In genomic region chr10:129621694-129622093, GRCh38 we compare ENCODE assay signal across 19 cellular contexts.
DNase-seq lines count a peak whose midpoint lies in the region; ATAC-seq and TF ChIP-seq lines count a peak whose summit lies in the region.
"Had no signal": no experiment of that assay in that cellular context is flagged by ENCODE, and none has a peak within 500 bp of the region (broad histone marks: within the 10 kb centered on the region; RNA-seq: fewer than 3 reads in every experiment).

No MANE protein-coding gene starts in this region.

- in situ Hi-C loops in mammary epithelial cell (cut with MboI; ENCODE audit: low sequenced_read_pairs in 2 of 2), result no loop called here

- H3K4me1 Mint-ChIP-seq in MCF 10A (ENCODE audit: insufficient read depth, unreplicated experiment), result peaks cover 9% of the 10 kb centered on the region

- DNase-seq in mammary epithelial cell (peak; percentile 17), MCF 10A (ENCODE audit: unreplicated experiment) (no peak), RWPE2 (ENCODE audit: low spot score) (no peak), fibroblast of mammary gland (ENCODE audit: low read depth) (peak; percentile 34), omental fat pad (ENCODE audit: low spot score) (no peak), SIG-M5 (lab: John Stamatoyannopoulos, UW) (no peak)
- no peak for DNase-seq in activated CD4-positive, alpha-beta T cell treated with anti-CD3 and anti-CD28 coated beads, Interleukin-2, amount 50 U/mL, for 4 hours
- DNase-seq: 8988T, C1 segment of cervical spinal cord, HFFc6, KG1, MM.1S, NCI-H1092 treated with DMSO at 0.1 percent for 48 hours, NCI-H1694 treated with DMSO at 0.1 percent for 48 hours, NCI-H2107, NCI-H2227 treated with DMSO at 0.1 percent for 48 hours, NCI-H524 treated with DMSO at 0.1 percent for 48 hours, SJCRH30 had no signal

- no peak overlapping the region for H2AFZ ChIP-seq in mammary epithelial cell (ENCODE audit: low read depth, low read length)

- H4K20me1 ChIP-seq in mammary epithelial cell (ENCODE audit: insufficient read depth, low read length), result no peaks in the 10 kb centered on the region

- H3K36me3 ChIP-seq in mammary epithelial cell (ENCODE audit: insufficient read depth, low read length) (no peaks in the 10 kb centered on the region), RWPE2 (ENCODE audit: low read depth) (no peaks in the 10 kb centered on the region)
- H3K36me3 ChIP-seq: SJCRH30 had no signal

- 46% methylated on average over 2 of the region's 2 CpGs for WGBS in mammary epithelial cell (ENCODE audit: low coverage, missing lambda C conversion rate)

- no peak overlapping the region for H3K27ac Mint-ChIP-seq in MCF 10A (ENCODE audit: low read depth, unreplicated experiment)
- H3K27ac Mint-ChIP-seq: HFFc6 had no signal

- H3K4me3 ChIP-seq in mammary epithelial cell (replicated peaks in 1 of 3; ENCODE audit: insufficient read depth in 1 of 3, low read depth in 2 of 3, low read length in 3 of 3), result no peak overlapping the region
- H3K4me3 ChIP-seq in RWPE2 (ENCODE audit: severe bottlenecking), result no peak overlapping the region
- no peak overlapping the region for H3K4me3 ChIP-seq in fibroblast of mammary gland (ENCODE audit: control insufficient read depth, low read depth, low read length)
- H3K4me3 ChIP-seq: SJCRH30 had no signal

- H3K27me3 ChIP-seq in mammary epithelial cell (ENCODE audit: insufficient read depth, low read length) (no peaks in the 10 kb centered on the region), RWPE2 (ENCODE audit: insufficient read depth, poor library complexity, severe bottlenecking) (no peaks in the 10 kb centered on the region)
- H3K27me3 ChIP-seq: SJCRH30 had no signal

- BruUV-seq in mammary epithelial cell (replicated peaks; lab: Mats Ljungman, UMichigan) (no TSS peak), MCF 10A (replicated peaks; lab: Mats Ljungman, UMichigan) (no TSS peak)

- no peaks in the 10 kb centered on the region for H3K79me2 ChIP-seq in mammary epithelial cell (ENCODE audit: insufficient read depth, low read length)

- peak; percentile 85 for ATAC-seq in RWPE2 (ENCODE audit: low read depth)
- no peak for ATAC-seq in omental fat pad (ENCODE audit: low FRiP score)
- no peak for ATAC-seq in HG02981 (IDR thresholded peaks at IDR 0.05; ENCODE audit: unreplicated experiment)

- no peaks in the 10 kb centered on the region for H3K27me3 Mint-ChIP-seq in MCF 10A (ENCODE audit: insufficient read depth, unreplicated experiment)

- intact Hi-C loops in mammary epithelial cell (cut with micrococcal nuclease) (no loop called here), MCF 10A (cut with micrococcal nuclease) (no loop called here)

- H3K4me2 ChIP-seq in mammary epithelial cell (ENCODE audit: insufficient read depth, low read depth, low read length), result no peak overlapping the region

- TF ChIP-seq CTCF in mammary epithelial cell (conservative IDR thresholded peaks at IDR 0.05 in 1 of 2, IDR thresholded peaks at IDR 0.05 in 1 of 2; ENCODE audit: extremely low read depth in 1 of 2, insufficient read depth in 1 of 2, low read depth in 1 of 2, low read length in 2 of 2) (no peak), MCF 10A (IDR thresholded peaks at IDR 0.05; ENCODE audit: unreplicated experiment) (no peak), RWPE2 (IDR thresholded peaks at IDR 0.05; ENCODE audit: poor library complexity, severe bottlenecking) (no peak), fibroblast of mammary gland (conservative IDR thresholded peaks at IDR 0.05; ENCODE audit: control insufficient read depth, insufficient read depth, low read depth, low read length) (no peak), omental fat pad (IDR thresholded peaks at IDR 0.05) (no peak)

- dilution Hi-C loops in mammary epithelial cell (cut with HindIII; ENCODE audit: low sequenced_read_pairs), result no loop called here

- CTCF ChIA-PET in mammary epithelial cell (lab: Charles Lee; ENCODE audit: low non-redundant PET) (no interaction called here), MCF 10A (lab: Yijun Ruan, JAX) (no interaction called here)

- H3K4me1 ChIP-seq in mammary epithelial cell (ENCODE audit: insufficient read depth, low read length), result no peaks in the 10 kb centered on the region
- H3K4me1 ChIP-seq in RWPE2 (ENCODE audit: insufficient read depth, poor library complexity, severe bottlenecking), result peaks cover 7% of the 10 kb centered on the region
- H3K4me1 ChIP-seq: SJCRH30 had no signal

- H3K27ac ChIP-seq in mammary epithelial cell (ENCODE audit: insufficient read depth, low read depth, low read length) (no peak overlapping the region), RWPE2 (ENCODE audit: poor library complexity, severe bottlenecking) (no peak overlapping the region)
- H3K27ac ChIP-seq: SJCRH30 had no signal

- H3K4me3 Mint-ChIP-seq in MCF 10A (ENCODE audit: unreplicated experiment), result no peak overlapping the region
- H3K4me3 Mint-ChIP-seq: HFFc6 had no signal

- H3K36me3 Mint-ChIP-seq in MCF 10A (ENCODE audit: insufficient read depth, unreplicated experiment), result peaks cover 7% of the 10 kb centered on the region

- no peaks in the 10 kb centered on the region for H3K9me3 Mint-ChIP-seq in MCF 10A (ENCODE audit: unreplicated experiment)

- POLR2A ChIA-PET in MCF 10A (lab: Yijun Ruan, JAX), result no interaction called here

- H3K9ac ChIP-seq in mammary epithelial cell (ENCODE audit: insufficient read depth, low read length), result no peak overlapping the region

- H3K9me3 ChIP-seq in mammary epithelial cell (replicated peaks; ENCODE audit: insufficient read depth, low read length) (peaks cover 7% of the 10 kb centered on the region), RWPE2 (ENCODE audit: severe bottlenecking) (no peaks in the 10 kb centered on the region)
- H3K9me3 ChIP-seq: SJCRH30 had no signal

Comparison
In these comparisons a context has a peak if more than half of its experiments do, and no peak if none do; other contexts are left out.
1. DNase-seq: peak in mammary epithelial cell (single experiment) and fibroblast of mammary gland (single experiment); none in MCF 10A (single experiment), RWPE2 (single experiment), omental fat pad (single experiment), activated CD4-positive, alpha-beta T cell treated with anti-CD3 and anti-CD28 coated beads, Interleukin-2, amount 50 U/mL, for 4 hours (0 of 2) and SIG-M5 (single experiment).